8 cellular contexts compared by ENCODE assay signal in genomic region chr15:92817339-92817886, GRCh38.
A peak's percentile ranks its signal among the peaks of the same experiment; 100 is the strongest.
DNase-seq lines count a peak whose midpoint lies in the region; ATAC-seq and TF ChIP-seq lines count a peak whose summit lies in the region.

No MANE protein-coding gene starts in this region.

- CTCF ChIA-PET in PC-9 (lab: Charles Lee) = interaction anchor here (0.6 kb wide), 1 partner anchor 82 kb away, joined by 3 read pairs; no protein-coding TSS in a partner anchor

- H3K36me3 ChIP-seq in PC-9 (ENCODE audit: low read depth) = no peaks in the 10 kb centered on the region
- H3K36me3 ChIP-seq in duodenal mucosa (ENCODE audit: control insufficient read depth in 1 of 2, insufficient read depth in 2 of 2, low read length in 2 of 2) = no peaks in the 10 kb centered on the region

- POLR2A ChIA-PET in PC-9 (lab: Charles Lee; ENCODE audit: unreplicated experiment) = interaction anchor here (0.5 kb wide), 1 partner anchor 932 kb away, joined by 3 read pairs; no protein-coding TSS in a partner anchor

- H3K9ac ChIP-seq in duodenal mucosa (ENCODE audit: low read depth in 1 of 2, low read length in 2 of 2) = no peak overlapping the region

- no peaks in the 10 kb centered on the region for H3K79me2 ChIP-seq in PC-9 (ENCODE audit: low read depth)

- no peak overlapping the region for H3K4me2 ChIP-seq in PC-9

- H3K9me3 Mint-ChIP-seq in activated naive CD4-positive, alpha-beta T cell treated with anti-CD3 and anti-CD28 coated beads, Interleukin-2, amount 50 U/mL, for 24 hours = no peaks in the 10 kb centered on the region

- peaks cover 2% of the 10 kb centered on the region for H3K36me3 Mint-ChIP-seq in activated naive CD4-positive, alpha-beta T cell treated with anti-CD3 and anti-CD28 coated beads, Interleukin-2, amount 50 U/mL, for 24 hours

- H3K9me3 ChIP-seq in PC-9 (ENCODE audit: insufficient read depth, low read depth) (no peaks in the 10 kb centered on the region), duodenal mucosa (ENCODE audit: control insufficient read depth in 1 of 2, low read length in 2 of 2) (no peaks in the 10 kb centered on the region)

- H3K4me1 Mint-ChIP-seq in activated naive CD4-positive, alpha-beta T cell treated with anti-CD3 and anti-CD28 coated beads, Interleukin-2, amount 50 U/mL, for 24 hours = peaks cover 65% of the 10 kb centered on the region

- no peak overlapping the region for H2AFZ ChIP-seq in PC-9

- peak overlapping the region; percentile 96; the same call in 1 of the 2 replicates for H3K27ac ChIP-seq in PC-9
- H3K27ac ChIP-seq in duodenal mucosa (ENCODE audit: low read depth, low read length) = no peak overlapping the region

- DNase-seq in activated naive CD4-positive, alpha-beta T cell treated with Interleukin-2 at 50 U/mL for 16 hours = no peak
- DNase-seq in PC-9 (no peak), superior temporal gyrus (ENCODE audit: extremely low spot score) (peak; percentile 60)

- ATAC-seq in GM18498 (IDR thresholded peaks at IDR 0.05; ENCODE audit: unreplicated experiment) = no peak
- ATAC-seq in HG03565 (IDR thresholded peaks at IDR 0.05; ENCODE audit: unreplicated experiment) = no peak
- ATAC-seq in GM21619 (IDR thresholded peaks at IDR 0.05; ENCODE audit: unreplicated experiment) = no peak

- no peaks in the 10 kb centered on the region for H3K27me3 Mint-ChIP-seq in activated naive CD4-positive, alpha-beta T cell treated with anti-CD3 and anti-CD28 coated beads, Interleukin-2, amount 50 U/mL, for 24 hours

- H3K27me3 ChIP-seq in PC-9 (ENCODE audit: insufficient read depth, low read depth) (no peaks in the 10 kb centered on the region), duodenal mucosa (ENCODE audit: control insufficient read depth in 1 of 2, insufficient read depth in 2 of 2, low read length in 2 of 2) (no peaks in the 10 kb centered on the region)

- BruUV-seq in PC-9 (replicated peaks; lab: Mats Ljungman, UMichigan) = no TSS peak

- H3K4me3 ChIP-seq in PC-9 = no peak overlapping the region
- H3K4me3 ChIP-seq in duodenal mucosa (ENCODE audit: low read depth in 1 of 2, low read length in 2 of 2) = peak overlapping the region; percentile 5 to 26

- TF ChIP-seq CTCF in PC-9 (conservative IDR thresholded peaks at IDR 0.05) = no peak

- H3K4me1 ChIP-seq in PC-9 (replicated peaks; ENCODE audit: insufficient read depth) (peaks cover 49% of the 10 kb centered on the region), duodenal mucosa (ENCODE audit: control insufficient read depth in 1 of 2, insufficient read depth in 2 of 2, low read length in 2 of 2) (peaks cover 6 to 26% of the 10 kb centered on the region in 2 donors)

- intact Hi-C loops in PC-9 (cut with micrococcal nuclease; ENCODE audit: unreplicated experiment) = no loop called here

- H3K9me2 ChIP-seq in PC-9 (ENCODE audit: insufficient read depth) = no peaks in the 10 kb centered on the region

- peak overlapping the region; percentile 77 for H3K4me3 Mint-ChIP-seq in activated naive CD4-positive, alpha-beta T cell treated with anti-CD3 and anti-CD28 coated beads, Interleukin-2, amount 50 U/mL, for 24 hours

- peak overlapping the region; percentile 94 for H3K27ac Mint-ChIP-seq in activated naive CD4-positive, alpha-beta T cell treated with anti-CD3 and anti-CD28 coated beads, Interleukin-2, amount 50 U/mL, for 24 hours

- peaks cover 42% of the 10 kb centered on the region for H3F3A ChIP-seq in PC-9 (ENCODE audit: insufficient read depth, low read depth)

- H4K20me1 ChIP-seq in PC-9 (ENCODE audit: insufficient read depth) = no peaks in the 10 kb centered on the region
